Comparison of ENCODE assay signal across 9 cellular contexts in the genomic region with DNA sequence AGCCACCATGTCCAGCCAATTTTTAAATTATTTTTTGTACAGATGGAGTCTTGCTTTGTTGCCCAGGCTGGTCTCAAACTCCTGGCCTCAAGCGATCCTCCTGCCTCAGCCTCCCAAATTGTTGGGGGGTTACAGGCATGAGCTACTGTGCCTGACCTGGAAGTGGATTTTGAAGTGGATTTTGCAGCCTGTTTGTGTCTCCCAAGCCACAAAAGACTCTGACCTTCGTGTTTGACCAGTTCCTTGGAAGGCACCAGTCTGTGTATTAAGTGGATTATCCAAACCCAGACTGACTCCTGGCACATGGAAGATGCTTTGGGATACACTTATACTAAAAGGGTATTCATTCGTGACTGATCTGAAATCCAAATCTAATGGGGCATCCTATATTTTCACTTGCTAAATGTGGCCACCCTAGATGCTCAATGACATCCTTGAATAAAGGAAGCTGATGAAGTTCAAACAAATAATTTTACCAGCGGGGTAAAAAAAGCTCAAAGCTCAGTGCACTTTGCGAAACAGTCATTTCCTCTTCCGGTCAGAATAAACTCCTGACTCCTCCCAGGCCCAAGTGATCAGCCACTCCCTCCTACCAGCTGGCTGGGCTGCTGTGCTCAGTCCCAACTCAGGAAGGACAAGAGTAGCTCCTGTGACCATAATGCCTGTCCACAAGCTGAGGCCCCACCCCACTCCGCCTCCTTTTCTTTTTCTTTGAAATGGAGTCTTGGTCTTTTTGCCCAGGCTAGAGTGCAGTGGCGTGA. TPM values are rescaled to one million over a fixed set of nuclear protein-coding genes. Genes with fewer than 3 reads are reported as not detected.
DNase-seq lines count a peak whose midpoint lies in the region; ATAC-seq and TF ChIP-seq lines count a peak whose summit lies in the region.
"Had no signal": no experiment of that assay in that cellular context is flagged by ENCODE, and none has a peak within 500 bp of the region (broad histone marks: within the 10 kb centered on the region; RNA-seq: fewer than 3 reads in every experiment).

No MANE protein-coding gene starts in this region.

- H3K27me3 ChIP-seq in CD4-positive, CD25-positive, alpha-beta regulatory T cell (ENCODE audit: control insufficient read depth, insufficient read depth, low read length): no peaks in the 10 kb centered on the region

- peaks cover 0 to 2% (median 0%) of the 10 kb centered on the region in 7 donors for H3K9me3 Mint-ChIP-seq in CD4-positive, CD25-positive, alpha-beta regulatory T cell
- H3K9me3 Mint-ChIP-seq in chondrocyte (ENCODE audit: low read depth): no peaks in the 10 kb centered on the region
- H3K9me3 Mint-ChIP-seq: nephron had no signal

- no peak for TF ChIP-seq CTCF in chondrocyte (IDR thresholded peaks at IDR 0.05)

- no peaks in the 10 kb centered on the region for H3K36me3 Mint-ChIP-seq in CD4-positive, CD25-positive, alpha-beta regulatory T cell
- H3K36me3 Mint-ChIP-seq in chondrocyte (ENCODE audit: low read depth): no peaks in the 10 kb centered on the region

- no peaks in the 10 kb centered on the region for H3K27me3 Mint-ChIP-seq in CD4-positive, CD25-positive, alpha-beta regulatory T cell
- H3K27me3 Mint-ChIP-seq in chondrocyte (ENCODE audit: low read depth): no peaks in the 10 kb centered on the region

- H3K9me3 ChIP-seq in CD4-positive, CD25-positive, alpha-beta regulatory T cell (ENCODE audit: control insufficient read depth in 2 of 2, low read length in 2 of 2): no peaks in the 10 kb centered on the region

- H3K36me3 ChIP-seq in CD4-positive, CD25-positive, alpha-beta regulatory T cell (ENCODE audit: control insufficient read depth, insufficient read depth, low read length): no peaks in the 10 kb centered on the region

- H3K27ac Mint-ChIP-seq in CD4-positive, CD25-positive, alpha-beta regulatory T cell: peak overlapping the region; percentile 67 to 92 (median 92)
- H3K27ac Mint-ChIP-seq in chondrocyte (ENCODE audit: unreplicated experiment): peak overlapping the region; percentile 10
- H3K27ac Mint-ChIP-seq: nephron had no signal

- peak overlapping the region; percentile 7 to 77 (median 42) for H3K4me3 Mint-ChIP-seq in CD4-positive, CD25-positive, alpha-beta regulatory T cell
- no peak overlapping the region for H3K4me3 Mint-ChIP-seq in chondrocyte (ENCODE audit: unreplicated experiment)
- H3K4me3 Mint-ChIP-seq: nephron had no signal

- in situ Hi-C loops in GM18951 (cut with MboI; ENCODE audit: low sequenced_read_pairs, unreplicated experiment): loop anchor here (25.0 kb wide), 1 partner anchor 264 kb away; the partner anchor contains the start of genes GMIP and LPAR2

- peaks cover 4 to 21% (median 8%) of the 10 kb centered on the region in 4 donors for H3K4me1 Mint-ChIP-seq in CD4-positive, CD25-positive, alpha-beta regulatory T cell
- peaks cover 8% of the 10 kb centered on the region for H3K4me1 Mint-ChIP-seq in chondrocyte (ENCODE audit: low read depth)
- H3K4me1 Mint-ChIP-seq: nephron had no signal

- H3K4me1 ChIP-seq in CD4-positive, CD25-positive, alpha-beta regulatory T cell (ENCODE audit: control insufficient read depth, insufficient read depth, low read length, poor library complexity, severe bottlenecking): peaks cover 18% of the 10 kb centered on the region

- H3K27ac ChIP-seq in CD4-positive, CD25-positive, alpha-beta regulatory T cell (ENCODE audit: insufficient read depth, low read length, poor library complexity, severe bottlenecking): peak overlapping the region; percentile 75

- ATAC-seq in CD4-positive, CD25-positive, alpha-beta regulatory T cell (ENCODE audit: low read depth in 2 of 2): peak; percentile 84 to 91
- peak; percentile 84 for ATAC-seq in HG03175 (IDR thresholded peaks at IDR 0.05; ENCODE audit: unreplicated experiment)

- H3K4me3 ChIP-seq in CD4-positive, CD25-positive, alpha-beta regulatory T cell (ENCODE audit: low read depth, low read length): peak overlapping the region; percentile 67

- peak; percentile 32 to 88 (median 60) for DNase-seq in CD4-positive, CD25-positive, alpha-beta regulatory T cell
- DNase-seq in chondrocyte (ENCODE audit: low spot score): no peak
- peak; percentile 32 for DNase-seq in midbrain (lab: John Stamatoyannopoulos, UW)
- no peak for DNase-seq in NCI-H526 treated with DMSO at 0.1 percent for 48 hours (lab: John Stamatoyannopoulos, UW)
- DNase-seq in HK-2 (ENCODE audit: unreplicated experiment): no peak

- TF ChIP-seq POLR2A in GM18951 (IDR thresholded peaks at IDR 0.05; ENCODE audit: extremely low read depth, insufficient read depth, insufficient read length) (peak; percentile 48), Raji (IDR thresholded peaks at IDR 0.05; ENCODE audit: insufficient read depth, low read depth, low read length) (peak; percentile 43)

RNA-seq across cellular contexts. Expression of gene GATAD2A, which starts 32.6 kb away (rescaled TPM):
- 134 TPM for total RNA-seq in CD4-positive, CD25-positive, alpha-beta regulatory T cell
- 10 to 100 TPM in 1 of 4 donors, 1 to 10 TPM in 3; 8.1 to 13.9 (median 9.7) TPM for polyA plus RNA-seq in CD4-positive, CD25-positive, alpha-beta regulatory T cell
- 68.9 to 83.7 TPM (median 82.6 TPM) in 3 replicates for total RNA-seq in chondrocyte

RNA-seq across cellular contexts. Expression of gene MAU2, which starts 52.2 kb away (rescaled TPM):
- 146 TPM for total RNA-seq in CD4-positive, CD25-positive, alpha-beta regulatory T cell
- polyA plus RNA-seq in CD4-positive, CD25-positive, alpha-beta regulatory T cell: 10 to 100 TPM; 16.5 to 20.6 (median 18.8) TPM
- 41.7 to 54.0 TPM (median 45.4 TPM) in 3 replicates for total RNA-seq in chondrocyte

RNA-seq across cellular contexts. Expression of gene SUGP1, which starts 52.5 kb away (rescaled TPM):
- total RNA-seq in CD4-positive, CD25-positive, alpha-beta regulatory T cell: 72.5 TPM
- 10 to 100 TPM; 22.7 to 36.3 (median 26.4) TPM for polyA plus RNA-seq in CD4-positive, CD25-positive, alpha-beta regulatory T cell
- total RNA-seq in chondrocyte: 40.7 to 50.1 TPM (median 45.0 TPM) in 3 replicates

Comparison
In these comparisons a context has a peak if more than half of its experiments do, and no peak if none do; other contexts are left out.
1. DNase-seq: peak in CD4-positive, CD25-positive, alpha-beta regulatory T cell (3 of 3) and midbrain (single experiment); none in chondrocyte (single experiment), NCI-H526 treated with DMSO at 0.1 percent for 48 hours (single experiment) and HK-2 (single experiment).